Comparison of ENCODE assay signal across 1 cellular context in the genomic region with DNA sequence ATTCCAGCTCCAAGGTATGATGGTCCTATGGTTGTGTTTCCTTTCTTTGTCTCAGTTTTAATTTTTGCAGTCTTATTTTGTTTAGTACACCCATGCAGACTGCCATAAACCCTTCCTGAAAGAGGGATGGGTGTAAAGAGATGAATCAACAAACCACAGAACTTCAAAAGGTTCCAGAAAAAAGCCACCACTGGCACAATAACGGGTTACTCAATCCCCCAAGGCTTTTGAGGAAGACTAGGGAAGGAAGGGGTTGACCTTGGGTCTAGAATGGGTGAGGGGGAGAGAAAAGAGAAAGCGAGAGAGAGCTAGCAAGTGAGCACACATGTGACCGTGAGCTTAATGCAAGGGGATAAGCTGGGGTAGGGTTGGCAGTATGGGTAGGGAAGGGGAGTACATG.
TF ChIP-seq lines count a peak whose summit lies in the region.

No MANE protein-coding gene starts in this region.

TF ChIP-seq in HCT116, 20 proteins besides CTCF, POLR2A, EP300 and RAD21 (continued from another document):
- TF ChIP-seq, protein P1, sequence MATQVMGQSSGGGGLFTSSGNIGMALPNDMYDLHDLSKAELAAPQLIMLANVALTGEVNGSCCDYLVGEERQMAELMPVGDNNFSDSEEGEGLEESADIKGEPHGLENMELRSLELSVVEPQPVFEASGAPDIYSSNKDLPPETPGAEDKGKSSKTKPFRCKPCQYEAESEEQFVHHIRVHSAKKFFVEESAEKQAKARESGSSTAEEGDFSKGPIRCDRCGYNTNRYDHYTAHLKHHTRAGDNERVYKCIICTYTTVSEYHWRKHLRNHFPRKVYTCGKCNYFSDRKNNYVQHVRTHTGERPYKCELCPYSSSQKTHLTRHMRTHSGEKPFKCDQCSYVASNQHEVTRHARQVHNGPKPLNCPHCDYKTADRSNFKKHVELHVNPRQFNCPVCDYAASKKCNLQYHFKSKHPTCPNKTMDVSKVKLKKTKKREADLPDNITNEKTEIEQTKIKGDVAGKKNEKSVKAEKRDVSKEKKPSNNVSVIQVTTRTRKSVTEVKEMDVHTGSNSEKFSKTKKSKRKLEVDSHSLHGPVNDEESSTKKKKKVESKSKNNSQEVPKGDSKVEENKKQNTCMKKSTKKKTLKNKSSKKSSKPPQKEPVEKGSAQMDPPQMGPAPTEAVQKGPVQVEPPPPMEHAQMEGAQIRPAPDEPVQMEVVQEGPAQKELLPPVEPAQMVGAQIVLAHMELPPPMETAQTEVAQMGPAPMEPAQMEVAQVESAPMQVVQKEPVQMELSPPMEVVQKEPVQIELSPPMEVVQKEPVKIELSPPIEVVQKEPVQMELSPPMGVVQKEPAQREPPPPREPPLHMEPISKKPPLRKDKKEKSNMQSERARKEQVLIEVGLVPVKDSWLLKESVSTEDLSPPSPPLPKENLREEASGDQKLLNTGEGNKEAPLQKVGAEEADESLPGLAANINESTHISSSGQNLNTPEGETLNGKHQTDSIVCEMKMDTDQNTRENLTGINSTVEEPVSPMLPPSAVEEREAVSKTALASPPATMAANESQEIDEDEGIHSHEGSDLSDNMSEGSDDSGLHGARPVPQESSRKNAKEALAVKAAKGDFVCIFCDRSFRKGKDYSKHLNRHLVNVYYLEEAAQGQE (IDR thresholded peaks at IDR 0.05; ENCODE audit: low read depth) = no peak
- TF ChIP-seq ZFX (IDR thresholded peaks at IDR 0.05) (no peak), POLR2AphosphoS5 (IDR thresholded peaks at IDR 0.05; ENCODE audit: low read depth, low read length) (no peak), TCF7L2 (IDR thresholded peaks at IDR 0.05; ENCODE audit: borderline replicate concordance, extremely low read depth, insufficient read depth, insufficient read length) (no peak), SRF (IDR thresholded peaks at IDR 0.05; ENCODE audit: low read depth) (no peak)
